Comparison of ENCODE assay signal across 11 cellular contexts in the genomic region with DNA sequence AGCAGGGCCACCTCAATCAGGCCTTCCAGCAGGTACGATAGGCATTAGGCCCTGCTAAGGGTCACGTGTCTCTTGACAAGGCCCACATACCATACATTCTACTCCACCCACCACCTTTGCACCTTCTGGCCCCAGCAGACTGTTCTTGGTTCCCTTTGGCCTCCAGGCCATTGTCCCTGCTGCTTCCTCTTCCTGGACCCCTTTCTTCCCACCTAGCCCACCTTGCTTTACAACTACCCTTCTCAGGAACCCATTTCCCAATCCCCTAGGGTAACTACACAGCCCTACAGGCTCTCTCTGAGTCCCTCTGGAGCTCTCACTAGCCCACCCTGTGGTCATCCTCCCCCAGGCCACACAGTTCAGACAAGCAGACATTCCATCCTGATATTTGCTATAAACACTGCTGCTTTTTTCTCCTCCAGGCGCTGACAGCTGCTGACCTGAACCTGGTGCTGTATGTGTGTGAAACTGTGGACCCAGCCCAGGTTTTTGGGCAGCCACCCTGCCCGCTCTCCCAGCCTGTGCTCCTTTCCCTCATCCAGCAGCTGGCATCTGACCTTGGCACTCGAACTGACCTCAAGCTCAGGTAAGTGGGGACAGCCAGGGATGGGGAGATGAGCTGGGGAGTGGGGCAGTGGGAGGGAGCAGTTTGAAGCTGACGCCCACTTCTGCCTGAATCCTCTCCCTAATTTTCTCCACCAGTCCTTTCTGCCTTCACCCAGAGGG. TPM values are rescaled to one million over a fixed set of nuclear protein-coding genes. Genes with fewer than 3 reads are reported as not detected.
DNase-seq lines count a peak whose midpoint lies in the region; ATAC-seq and TF ChIP-seq lines count a peak whose summit lies in the region.
"Had no signal": no experiment of that assay in that cellular context is flagged by ENCODE, and none has a peak within 500 bp of the region (broad histone marks: within the 10 kb centered on the region; RNA-seq: fewer than 3 reads in every experiment).

No MANE protein-coding gene starts in this region.

- no peaks in the 10 kb centered on the region for H3K27me3 ChIP-seq in H9 (ENCODE audit: insufficient read depth, low read length)
- no peaks in the 10 kb centered on the region for H3K27me3 ChIP-seq in neural progenitor cell
- H3K27me3 ChIP-seq: upper lobe of left lung had no signal

- H3K9me3 Mint-ChIP-seq in H9 (no peaks in the 10 kb centered on the region), neural progenitor cell (no peaks in the 10 kb centered on the region)
- H3K9me3 Mint-ChIP-seq: naive B cell had no signal

- H3K4me3 ChIP-seq in neural progenitor cell, result no peak overlapping the region
- H3K4me3 ChIP-seq: upper lobe of left lung had no signal

- H3K9ac ChIP-seq in H9 (ENCODE audit: extremely low read depth, insufficient read length, low read length) (no peak overlapping the region), neural progenitor cell (no peak overlapping the region)

- peaks cover 27% of the 10 kb centered on the region for H3F3A ChIP-seq in neural progenitor cell (ENCODE audit: low read depth)

- no peak overlapping the region for H2BK5ac ChIP-seq in H9 (ENCODE audit: insufficient read length, low read length)

- no peaks in the 10 kb centered on the region for H3K23me2 ChIP-seq in H9 (ENCODE audit: insufficient read length, low read depth, low read length, poor library complexity, severe bottlenecking)

- H3K4me1 Mint-ChIP-seq in H9 (peaks cover 13 to 28% of the 10 kb centered on the region in 2 experiments), neural progenitor cell (peaks cover 4% of the 10 kb centered on the region)

- H3K36me3 ChIP-seq in neural progenitor cell, result no peaks in the 10 kb centered on the region

- no peak overlapping the region for H3K56ac ChIP-seq in H9 (ENCODE audit: insufficient read length, low read depth, low read length)

- peak overlapping the region in 1 of 2 experiments; percentile 38; a peak in 1 of 5 replicates for H3K4me3 Mint-ChIP-seq in H9
- no peak overlapping the region for H3K4me3 Mint-ChIP-seq in neural progenitor cell
- H3K4me3 Mint-ChIP-seq: naive B cell had no signal

- H4K20me1 ChIP-seq in H9 (ENCODE audit: control insufficient read depth, insufficient read depth, insufficient read length) (no peaks in the 10 kb centered on the region), neural progenitor cell (ENCODE audit: low read depth) (peaks cover 26% of the 10 kb centered on the region)

- H3K14ac ChIP-seq in H9 (ENCODE audit: insufficient read depth, low read length), result no peak overlapping the region; the same call in 1 of the 2 replicates

- no peaks in the 10 kb centered on the region for H3K79me1 ChIP-seq in H9 (ENCODE audit: insufficient read depth, low read depth, low read length, poor library complexity, severe bottlenecking)

- no peak overlapping the region for H2BK12ac ChIP-seq in H9 (ENCODE audit: insufficient read length, low read depth, low read length)

- no peak overlapping the region for H3K4me2 ChIP-seq in H9 (ENCODE audit: insufficient read depth, insufficient read length, low read length)
- no peak overlapping the region for H3K4me2 ChIP-seq in neural progenitor cell

- H4K5ac ChIP-seq in H9 (ENCODE audit: insufficient read length, low read depth, low read length), result no peak overlapping the region

- no CpG with 5 or more reads among the region's 6 CpGs for WGBS in H9 (ENCODE audit: extremely low coverage, insufficient read length, low lambda C conversion rate)

- peak overlapping the region; percentile 29 to 75 (median 68); a peak in 3 of 7 replicates for H3K27ac Mint-ChIP-seq in H9
- peak overlapping the region; percentile 3 for H3K27ac Mint-ChIP-seq in neural progenitor cell

- H2BK15ac ChIP-seq in H9 (ENCODE audit: low read depth, low read length), result no peak overlapping the region

- no peaks in the 10 kb centered on the region; the same call in none of the 2 replicates for H3K27me3 Mint-ChIP-seq in H9 (ENCODE audit: low read depth)
- peaks cover 2% of the 10 kb centered on the region for H3K27me3 Mint-ChIP-seq in neural progenitor cell (ENCODE audit: insufficient read depth, low read depth)
- H3K27me3 Mint-ChIP-seq: naive B cell had no signal

- H3K4me1 ChIP-seq in H9 (ENCODE audit: insufficient read depth, low read length) (no peaks in the 10 kb centered on the region), neural progenitor cell (peaks cover 18% of the 10 kb centered on the region)

- H3K4ac ChIP-seq in H9 (ENCODE audit: low read depth, low read length), result no peak overlapping the region

- H3K23ac ChIP-seq in H9 (ENCODE audit: insufficient read length, low read depth, low read length), result no peak overlapping the region

- TF ChIP-seq CTCF in H9 (conservative IDR thresholded peaks at IDR 0.05) (no peak), neural progenitor cell (IDR thresholded peaks at IDR 0.05) (no peak)

- no peak overlapping the region for H3K27ac ChIP-seq in H9 (ENCODE audit: insufficient read length, low read depth, low read length)
- H3K27ac ChIP-seq in caudate nucleus (ENCODE audit: low read depth, low read length), result peak overlapping the region; percentile 95
- H3K27ac ChIP-seq in neural progenitor cell, result no peak overlapping the region

- H4K8ac ChIP-seq in H9 (replicated peaks; ENCODE audit: insufficient read length, low read depth, low read length), result no peak overlapping the region

- no peak overlapping the region for H3T11ph ChIP-seq in H9 (ENCODE audit: low read length)

- H3K18ac ChIP-seq in H9 (ENCODE audit: insufficient read length, low read depth, low read length), result no peak overlapping the region

- H3K36me3 Mint-ChIP-seq in H9 (ENCODE audit: insufficient read depth in 1 of 3, low read depth in 3 of 3) (peaks cover 25 to 55% (median 55%) of the 10 kb centered on the region in 3 experiments), neural progenitor cell (peaks cover 17% of the 10 kb centered on the region)

- H3K9me3 ChIP-seq in H9 (ENCODE audit: control insufficient read depth, low read depth, low read length) (no peaks in the 10 kb centered on the region), neural progenitor cell (ENCODE audit: low read depth) (no peaks in the 10 kb centered on the region)
- H3K9me3 ChIP-seq: upper lobe of left lung had no signal

- no peak overlapping the region for H4K91ac ChIP-seq in H9 (ENCODE audit: insufficient read length, low read depth, low read length)

- no peak overlapping the region for H2AFZ ChIP-seq in H9 (ENCODE audit: low read length)
- no peak overlapping the region for H2AFZ ChIP-seq in neural progenitor cell (replicated peaks)

- peak; percentile 1 for DNase-seq in NCI-H1436 treated with DMSO at 0.1 percent for 48 hours (lab: John Stamatoyannopoulos, UW)
- DNase-seq in NCI-H1436 (lab: John Stamatoyannopoulos, UW), result no peak
- no peak for DNase-seq in H9
- DNase-seq in caudate nucleus (lab: John Stamatoyannopoulos, UW), result peak in 7 of 61 donors; percentile 11 to 53 (median 19)
- no peak for DNase-seq in neural progenitor cell (ENCODE audit: low spot score)
- DNase-seq in hippocampal formation (lab: John Stamatoyannopoulos, UW), result no peak
- no peak for DNase-seq in Ammon's horn (ENCODE audit: low spot score)

- no peaks in the 10 kb centered on the region for H3K79me2 ChIP-seq in H9 (ENCODE audit: insufficient read depth, low read length)
- H3K79me2 ChIP-seq in neural progenitor cell (ENCODE audit: low read depth), result no peaks in the 10 kb centered on the region

- no peak overlapping the region for H2BK120ac ChIP-seq in H9 (ENCODE audit: low read depth, low read length, poor library complexity, severe bottlenecking)

- no peak overlapping the region for H2BK20ac ChIP-seq in H9 (ENCODE audit: low read depth, low read length, poor library complexity, severe bottlenecking)

- ATAC-seq in GM21619 (IDR thresholded peaks at IDR 0.05; ENCODE audit: unreplicated experiment), result no peak

- no peak overlapping the region for H2AK5ac ChIP-seq in H9 (ENCODE audit: insufficient read length, low read length)

RNA-seq across cellular contexts. Expression of a gene that starts 1.4 kb away (rescaled TPM):
- 2.0 and 2.7 TPM in 2 replicates for total RNA-seq in H9 (2021)
- total RNA-seq in neural progenitor cell (ENCODE audit: low replicate concordance), result 0.54 and 2.0 TPM in 2 replicates
- total RNA-seq: cerebellum had no signal

RNA-seq across cellular contexts. Expression of a gene that starts 9.7 kb away (rescaled TPM):
- 28.6 and 29.1 TPM in 2 replicates for total RNA-seq in H9 (2021)
- 13.1 and 30.4 TPM in 2 replicates for total RNA-seq in neural progenitor cell (ENCODE audit: low replicate concordance)

RNA-seq across cellular contexts. Expression of a gene that starts 10.5 kb away (rescaled TPM):
- total RNA-seq in H9 (2021), result 99.5 and 106 TPM in 2 replicates
- 32.7 and 54.2 TPM in 2 replicates for total RNA-seq in neural progenitor cell (ENCODE audit: low replicate concordance)

RNA-seq across cellular contexts. Expression of a gene that starts 35.8 kb away (rescaled TPM):
- total RNA-seq in H9 (2021) (60.9 and 65.9 TPM in 2 replicates), neural progenitor cell (ENCODE audit: low replicate concordance) (36.2 and 60.4 TPM in 2 replicates)

RNA-seq across cellular contexts. Expression of a gene that starts 36.6 kb away (rescaled TPM):
- total RNA-seq in H9 (2021), result 190 and 198 TPM in 2 replicates
- total RNA-seq in neural progenitor cell (ENCODE audit: low replicate concordance), result 133 and 221 TPM in 2 replicates
